In genomic region chr5:115601709-115602584, GRCh38 we compare ENCODE assay signal across 8 cellular contexts. TPM values are rescaled to one million over a fixed set of nuclear protein-coding genes. Genes with fewer than 3 reads are reported as not detected.
DNase-seq lines count a peak whose midpoint lies in the region; ATAC-seq and TF ChIP-seq lines count a peak whose summit lies in the region.

A gene with protein sequence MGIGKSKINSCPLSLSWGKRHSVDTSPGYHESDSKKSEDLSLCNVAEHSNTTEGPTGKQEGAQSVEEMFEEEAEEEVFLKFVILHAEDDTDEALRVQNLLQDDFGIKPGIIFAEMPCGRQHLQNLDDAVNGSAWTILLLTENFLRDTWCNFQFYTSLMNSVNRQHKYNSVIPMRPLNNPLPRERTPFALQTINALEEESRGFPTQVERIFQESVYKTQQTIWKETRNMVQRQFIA (minus strand): TSS chr5:115602479. CDS start chr5:115581256, 21,223 bp downstream.

- intact Hi-C loops in PC-3 (cut with micrococcal nuclease) (no loop called here), Right ventricle myocardium inferior (cut with DNase I) (no loop called here)

- H3K9me2 ChIP-seq in PC-3 (replicated peaks; ENCODE audit: low read length), result no peaks in the 10 kb centered on the region

- H3K27me3 ChIP-seq in PC-3 (ENCODE audit: low read length), result no peaks in the 10 kb centered on the region
- no peaks in the 10 kb centered on the region for H3K27me3 ChIP-seq in parathyroid adenoma (ENCODE audit: control insufficient read depth, insufficient read depth, low read length)
- no peaks in the 10 kb centered on the region for H3K27me3 ChIP-seq in upper lobe of left lung

- H4K20me1 ChIP-seq in PC-3 (ENCODE audit: low read length), result no peaks in the 10 kb centered on the region

- no peaks in the 10 kb centered on the region for H3F3A ChIP-seq in PC-3 (ENCODE audit: low read length, unreplicated experiment)

- no peaks in the 10 kb centered on the region; the same call in 1 of the 2 replicates for H3K79me2 ChIP-seq in PC-3 (ENCODE audit: low read length)
- H3K79me2 ChIP-seq in parathyroid adenoma, result no peaks in the 10 kb centered on the region

- H3K36me3 ChIP-seq in PC-3 (ENCODE audit: low read depth, low read length) (peaks cover 4% of the 10 kb centered on the region; the same call in 1 of the 2 replicates), parathyroid adenoma (ENCODE audit: control insufficient read depth, insufficient read depth, low read length) (no peaks in the 10 kb centered on the region), upper lobe of left lung (no peaks in the 10 kb centered on the region)

- in situ Hi-C loops in ACHN (cut with HindIII; ENCODE audit: low pct_ligation_motif_present, low pct_unique_long_range_greater_than_20kb, low sequenced_read_pairs), result no loop called here

- peak; percentile 44 for DNase-seq in ACHN
- DNase-seq in PC-3, result peak; percentile 50
- peak; percentile 68 for DNase-seq in activated naive CD4-positive, alpha-beta T cell treated with anti-CD3 and anti-CD28 coated beads, Interleukin-2, amount 10 ng/mL, durations not matched to agents 7 days and 5 days
- peak; percentile 84 for DNase-seq in Right ventricle myocardium inferior (ENCODE audit: missing footprints)
- peak; percentile 79 to 93 for DNase-seq in upper lobe of left lung

- no peaks in the 10 kb centered on the region for H3K27me3 Mint-ChIP-seq in activated naive CD4-positive, alpha-beta T cell treated with anti-CD3 and anti-CD28 coated beads, Interleukin-2, amount 10 ng/mL, durations not matched to agents 7 days and 5 days

- no peak for TF ChIP-seq EP300 in upper lobe of left lung (IDR thresholded peaks at IDR 0.05)

- H3K9me3 Mint-ChIP-seq in activated naive CD4-positive, alpha-beta T cell treated with anti-CD3 and anti-CD28 coated beads, Interleukin-2, amount 10 ng/mL, durations not matched to agents 7 days and 5 days, result no peaks in the 10 kb centered on the region

- ATAC-seq in HG03025 (IDR thresholded peaks at IDR 0.05; ENCODE audit: low FRiP score, unreplicated experiment) (peak; percentile 72), PC-3 (peak; percentile 76), Right ventricle myocardium inferior (peak; percentile 89), upper lobe of left lung (ENCODE audit: low FRiP score in 2 of 2) (peak; percentile 87 to 94)

- peak within 1 kb of the TSS; percentile 73 for H3K4me3 Mint-ChIP-seq in activated naive CD4-positive, alpha-beta T cell treated with anti-CD3 and anti-CD28 coated beads, Interleukin-2, amount 10 ng/mL, durations not matched to agents 7 days and 5 days

- TF ChIP-seq CTCF in PC-3 (conservative IDR thresholded peaks at IDR 0.05; ENCODE audit: low read depth, low read length) (no peak), parathyroid adenoma (IDR thresholded peaks at IDR 0.05) (no peak), upper lobe of left lung (IDR thresholded peaks at IDR 0.05) (peak in 5 of 6 experiments; percentile 8 to 50 (median 34))

- 2% methylated on average over 16 to 31 of the region's 71 CpGs for WGBS in upper lobe of left lung, 2 donors

- H3K4me3 ChIP-seq in PC-3 (ENCODE audit: low read length) (peak within 1 kb of the TSS; percentile 82), parathyroid adenoma (ENCODE audit: low read depth, low read length) (peak within 1 kb of the TSS; percentile 36), upper lobe of left lung (peak within 1 kb of the TSS; percentile 61 to 82 (median 77))

- H3K27ac Mint-ChIP-seq in activated naive CD4-positive, alpha-beta T cell treated with anti-CD3 and anti-CD28 coated beads, Interleukin-2, amount 10 ng/mL, durations not matched to agents 7 days and 5 days, result peak within 1 kb of the TSS; percentile 76

- H3K4me2 ChIP-seq in PC-3 (ENCODE audit: low read length) (peak within 1 kb of the TSS; percentile 95), parathyroid adenoma (ENCODE audit: low read length) (peak within 1 kb of the TSS; percentile 58)

- CTCF ChIA-PET in PC-3 (lab: Charles Lee), result interaction anchor here (0.6 kb wide), 1 partner anchor 21 kb away, joined by 3 read pairs; no protein-coding TSS in a partner anchor
- CTCF ChIA-PET in activated naive CD4-positive, alpha-beta T cell treated with anti-CD3 and anti-CD28 coated beads, Interleukin-2, amount 10 ng/mL, durations not matched to agents 7 days and 5 days (lab: Charles Lee), result interaction anchor here (0.9 to 1.0 kb wide), 2 partner anchors 14 to 23 kb away, joined by 5 to 7 read pairs; partner anchors contain the start of gene TMED7

- H2AFZ ChIP-seq in PC-3 (ENCODE audit: low read length), result peak within 1 kb of the TSS; percentile 79
- peak within 1 kb of the TSS; percentile 96 for H2AFZ ChIP-seq in parathyroid adenoma

- H3K9me3 ChIP-seq in PC-3 (ENCODE audit: low read length) (no peaks in the 10 kb centered on the region), parathyroid adenoma (ENCODE audit: control insufficient read depth, low read length) (no peaks in the 10 kb centered on the region), upper lobe of left lung (no peaks in the 10 kb centered on the region)

- H3K9ac ChIP-seq in PC-3 (ENCODE audit: low read length) (peak within 1 kb of the TSS; percentile 80), parathyroid adenoma (peak within 1 kb of the TSS; percentile 65)

- POLR2A ChIA-PET in PC-3 (lab: Charles Lee; ENCODE audit: unreplicated experiment), result interaction anchor here (0.6 kb wide), 1 partner anchor 58 kb away, joined by 3 read pairs; no protein-coding TSS in a partner anchor

- peaks cover 27% of the 10 kb centered on the region for H3K4me1 Mint-ChIP-seq in activated naive CD4-positive, alpha-beta T cell treated with anti-CD3 and anti-CD28 coated beads, Interleukin-2, amount 10 ng/mL, durations not matched to agents 7 days and 5 days

- H3K4me1 ChIP-seq in PC-3 (ENCODE audit: insufficient read depth, low read length), result peaks cover 17% of the 10 kb centered on the region
- peaks cover 5% of the 10 kb centered on the region for H3K4me1 ChIP-seq in parathyroid adenoma
- H3K4me1 ChIP-seq in upper lobe of left lung, result peaks cover 21 to 34% (median 28%) of the 10 kb centered on the region in 4 donors

- no TSS peak for BruUV-seq in PC-3 (replicated peaks; lab: Mats Ljungman, UMichigan)

- peak within 1 kb of the TSS; percentile 21; the same call in 1 of the 2 replicates for H3K27ac ChIP-seq in PC-3 (ENCODE audit: low read length)
- H3K27ac ChIP-seq in parathyroid adenoma, result peak within 1 kb of the TSS; percentile 42
- peak within 1 kb of the TSS; percentile 89 to 95 (median 90) for H3K27ac ChIP-seq in upper lobe of left lung

- TF ChIP-seq POLR2A in GM18526 (IDR thresholded peaks at IDR 0.05; ENCODE audit: extremely low read depth, insufficient read length) (peak; percentile 69), upper lobe of left lung (IDR thresholded peaks at IDR 0.05) (peak in 2 of 4 donors; percentile 39 to 61)

- H3K36me3 Mint-ChIP-seq in activated naive CD4-positive, alpha-beta T cell treated with anti-CD3 and anti-CD28 coated beads, Interleukin-2, amount 10 ng/mL, durations not matched to agents 7 days and 5 days, result peaks cover 29% of the 10 kb centered on the region

RNA-seq across cellular contexts. Expression of the gene that starts here (rescaled TPM):
- total RNA-seq in PC-3 (2014; rRNA removed), result 3.9 and 5.0 TPM in 2 replicates
- 3.3 TPM for total RNA-seq in Right ventricle myocardium inferior
- 1 to 10 TPM in 4 of 6 donors, under 1 TPM in 2; 0.30 to 6.7 (median 1.8) TPM for total RNA-seq in upper lobe of left lung

Comparison
In these comparisons a context has a peak if more than half of its experiments do, and no peak if none do; other contexts are left out.
1. Peak in every context shown above with its lines: DNase-seq, ATAC-seq, H3K4me3 ChIP-seq and H3K27ac ChIP-seq.
2. H3K27ac ChIP-seq: peak in every context shown above with its lines; median percentile 90 in upper lobe of left lung; 42 in parathyroid adenoma; 21 in PC-3.
3. CTCF ChIP-seq: peak in upper lobe of left lung (5 of 6); none in PC-3 (single experiment) and parathyroid adenoma (single experiment).